Comparison of ENCODE assay signal across 15 cellular contexts in the genomic region with DNA sequence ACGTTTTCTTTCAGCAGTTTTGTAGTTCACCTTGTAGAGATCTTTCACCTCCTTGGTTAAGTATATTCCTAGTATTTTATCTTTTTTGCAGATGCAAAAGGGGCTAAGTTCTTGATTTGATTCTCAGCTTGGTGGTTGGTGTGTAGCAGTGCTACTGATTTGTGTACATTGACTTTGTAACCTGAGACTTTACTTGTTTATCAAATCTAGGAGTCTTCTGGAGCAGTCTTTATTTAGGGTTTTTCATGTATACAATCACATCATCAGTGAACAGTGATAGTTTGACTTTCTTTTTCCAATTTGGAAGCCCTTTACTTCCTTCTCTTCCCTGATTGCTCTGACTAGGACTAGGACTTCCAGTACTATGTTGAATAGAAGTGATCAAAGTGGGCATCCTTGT. TPM values are rescaled to one million over a fixed set of nuclear protein-coding genes. Genes with fewer than 3 reads are reported as not detected.
DNase-seq lines count a peak whose midpoint lies in the region; ATAC-seq and TF ChIP-seq lines count a peak whose summit lies in the region.
"Had no signal": no experiment of that assay in that cellular context is flagged by ENCODE, and none has a peak within 500 bp of the region (broad histone marks: within the 10 kb centered on the region; RNA-seq: fewer than 3 reads in every experiment).

No MANE protein-coding gene starts in this region.

- BruUV-seq in IMR-90 (replicated peaks; lab: Mats Ljungman, UMichigan), result no TSS peak

- no peak for DNase-seq in activated T-cell treated with anti-CD3 and anti-CD28 coated beads, Interleukin-2, amount 50 U/mL, for 72 hours
- DNase-seq in activated T-cell treated with anti-CD3 and anti-CD28 coated beads, Interleukin-2, amount 50 U/mL, for 24 hours, result no peak
- DNase-seq in IMR-90 (peak; percentile 51), fibroblast of peridontal ligament (ENCODE audit: extremely low read depth) (peak; percentile 35), posterior vena cava (ENCODE audit: low spot score) (no peak), right atrium auricular region (ENCODE audit: low spot score) (no peak)
- DNase-seq: ACHN; CD4-positive, alpha-beta memory T cell; GM23248; HCEC 1CT; HFFc6; KBM-7 had no signal

- WGBS in IMR-90 (ENCODE audit: extremely low coverage in 2 of 2, insufficient read length in 1 of 2), 2 experiments, result no CpG with 5 or more reads among the region's 1 CpG

- no peak for TF ChIP-seq RAD21 in IMR-90 (IDR thresholded peaks at IDR 0.05; ENCODE audit: low read length)

- H3K9me3 Mint-ChIP-seq in activated T-cell treated with anti-CD3 and anti-CD28 coated beads, Interleukin-2, amount 50 U/mL, for 72 hours, result peaks cover 0 to 2% of the 10 kb centered on the region in 2 donors
- no peaks in the 10 kb centered on the region for H3K9me3 Mint-ChIP-seq in activated T-cell treated with anti-CD3 and anti-CD28 coated beads, Interleukin-2, amount 50 U/mL, for 24 hours
- H3K9me3 Mint-ChIP-seq: CD4-positive, alpha-beta memory T cell; IgD-negative memory B cell had no signal

- no peak overlapping the region for H3K9ac ChIP-seq in IMR-90 (ENCODE audit: low read depth, low read length)
- H3K9ac ChIP-seq: BLaER1, GM23248 had no signal

- H3K36me3 Mint-ChIP-seq in activated T-cell treated with anti-CD3 and anti-CD28 coated beads, Interleukin-2, amount 50 U/mL, for 72 hours (ENCODE audit: insufficient read depth in 2 of 2), result peaks cover 0 to 6% of the 10 kb centered on the region in 2 donors
- peaks cover 31% of the 10 kb centered on the region for H3K36me3 Mint-ChIP-seq in activated T-cell treated with anti-CD3 and anti-CD28 coated beads, Interleukin-2, amount 50 U/mL, for 24 hours (ENCODE audit: low read depth)

- no peak overlapping the region for H3K23ac ChIP-seq in IMR-90 (ENCODE audit: low read depth, low read length)

- peaks cover 3% of the 10 kb centered on the region; the same call in 1 of the 2 replicates for H3K4me1 ChIP-seq in IMR-90 (ENCODE audit: control insufficient read depth, insufficient read depth, low read length)
- peaks cover 0 to 10% of the 10 kb centered on the region in 2 donors for H3K4me1 ChIP-seq in right atrium auricular region
- H3K4me1 ChIP-seq: BLaER1 had no signal

- no peak overlapping the region for H4K8ac ChIP-seq in IMR-90 (ENCODE audit: low read depth in 2 of 2, low read length in 2 of 2)

- H3K4me3 ChIP-seq in IMR-90 (ENCODE audit: insufficient read depth, low read depth, low read length) (no peak overlapping the region), right atrium auricular region (no peak overlapping the region)
- H3K4me3 ChIP-seq: BLaER1, GM23248 had no signal

- POLR2A ChIA-PET in IMR-90 (lab: Charles Lee; ENCODE audit: unreplicated experiment), result no interaction called here

- ATAC-seq in activated T-cell treated with anti-CD3 and anti-CD28 coated beads, Interleukin-2, amount 50 U/mL, for 72 hours (replicated peaks in 1 of 2), result no peak
- ATAC-seq in IMR-90 (ENCODE audit: low read depth), result peak; percentile 80

- H3K36me3 ChIP-seq in IMR-90 (ENCODE audit: control insufficient read depth, insufficient read depth, low read length) (no peaks in the 10 kb centered on the region), right atrium auricular region (no peaks in the 10 kb centered on the region)

- CTCF ChIA-PET in IMR-90 (lab: Yijun Ruan, JAX), result no interaction called here

- no peak overlapping the region for H4K5ac ChIP-seq in IMR-90 (ENCODE audit: low read depth, low read length)

- H2AFZ ChIP-seq in IMR-90 (replicated peaks; ENCODE audit: low read length, poor library complexity), result no peak overlapping the region
- H2AFZ ChIP-seq: GM23248 had no signal

- H3K27me3 Mint-ChIP-seq in activated T-cell treated with anti-CD3 and anti-CD28 coated beads, Interleukin-2, amount 50 U/mL, for 72 hours (ENCODE audit: low read depth), result no peaks in the 10 kb centered on the region
- H3K27me3 Mint-ChIP-seq in activated T-cell treated with anti-CD3 and anti-CD28 coated beads, Interleukin-2, amount 50 U/mL, for 24 hours, result no peaks in the 10 kb centered on the region
- H3K27me3 Mint-ChIP-seq: CD4-positive, alpha-beta memory T cell; IgD-negative memory B cell had no signal

- TF ChIP-seq POLR2A in IMR-90 (IDR thresholded peaks at IDR 0.05; ENCODE audit: low read depth, low read length), result no peak

- H2BK15ac ChIP-seq in IMR-90 (ENCODE audit: low read depth, low read length), result no peak overlapping the region

- H3K4me3 Mint-ChIP-seq in activated T-cell treated with anti-CD3 and anti-CD28 coated beads, Interleukin-2, amount 50 U/mL, for 72 hours, result no peak overlapping the region
- no peak overlapping the region for H3K4me3 Mint-ChIP-seq in activated T-cell treated with anti-CD3 and anti-CD28 coated beads, Interleukin-2, amount 50 U/mL, for 24 hours
- H3K4me3 Mint-ChIP-seq: CD14-positive monocyte; CD4-positive, alpha-beta memory T cell; HFFc6; IgD-negative memory B cell had no signal

- H3K4ac ChIP-seq in IMR-90 (ENCODE audit: low read depth, low read length), result no peak overlapping the region

- no peak overlapping the region for H2BK120ac ChIP-seq in IMR-90 (ENCODE audit: low read depth, low read length)

- in situ Hi-C loops in IMR-90 (cut with MboI; ENCODE audit: low sequenced_read_pairs), result no loop called here

- H2BK20ac ChIP-seq in IMR-90 (ENCODE audit: low read depth, low read length), result no peak overlapping the region

- H3K79me1 ChIP-seq in IMR-90 (ENCODE audit: low read depth in 1 of 2, low read length in 2 of 2), result peaks cover 14 to 18% of the 10 kb centered on the region in 2 experiments

- peaks cover 2% of the 10 kb centered on the region; the same call in 1 of the 2 replicates for H3K9me1 ChIP-seq in IMR-90 (ENCODE audit: insufficient read depth, low read length)

- no peak overlapping the region for H3K14ac ChIP-seq in IMR-90 (replicated peaks; ENCODE audit: low read depth, low read length)

- H3K9me3 ChIP-seq in IMR-90 (ENCODE audit: control insufficient read depth, insufficient read depth, low read length) (peaks cover 2% of the 10 kb centered on the region; the same call in 1 of the 2 replicates), right atrium auricular region (no peaks in the 10 kb centered on the region)

- H3K27ac Mint-ChIP-seq in activated T-cell treated with anti-CD3 and anti-CD28 coated beads, Interleukin-2, amount 50 U/mL, for 72 hours, result peak overlapping the region; percentile 46
- no peak overlapping the region for H3K27ac Mint-ChIP-seq in activated T-cell treated with anti-CD3 and anti-CD28 coated beads, Interleukin-2, amount 50 U/mL, for 24 hours
- H3K27ac Mint-ChIP-seq: CD14-positive monocyte, HFFc6 had no signal

- intact Hi-C loops in IMR-90 (cut with micrococcal nuclease) (loop anchor here (2.0 kb wide), 1 partner anchor 21 kb away; no protein-coding TSS in a partner anchor), posterior vena cava (cut with DNase I) (no loop called here)

- no peak overlapping the region for H4K91ac ChIP-seq in IMR-90 (ENCODE audit: insufficient read depth, low read depth, low read length)

- H3K4me2 ChIP-seq in IMR-90 (ENCODE audit: low read depth, low read length), result peak overlapping the region; percentile 28
- H3K4me2 ChIP-seq: BLaER1 had no signal

- no peak overlapping the region for H3K18ac ChIP-seq in IMR-90 (ENCODE audit: low read depth, low read length)

- H3K27ac ChIP-seq in IMR-90 (ENCODE audit: insufficient read depth, low read length), result no peak overlapping the region
- no peak overlapping the region for H3K27ac ChIP-seq in right atrium auricular region
- H3K27ac ChIP-seq: BLaER1, GM23248 had no signal

- H3K56ac ChIP-seq in IMR-90 (ENCODE audit: extremely low read depth, insufficient read depth, low read length), result no peak overlapping the region

- peaks cover 7% of the 10 kb centered on the region for H3K4me1 Mint-ChIP-seq in activated T-cell treated with anti-CD3 and anti-CD28 coated beads, Interleukin-2, amount 50 U/mL, for 72 hours (ENCODE audit: low read depth)
- H3K4me1 Mint-ChIP-seq in activated T-cell treated with anti-CD3 and anti-CD28 coated beads, Interleukin-2, amount 50 U/mL, for 24 hours (ENCODE audit: low read depth), result peaks cover 29% of the 10 kb centered on the region

- dilution Hi-C loops in IMR-90 (cut with HindIII; ENCODE audit: low sequenced_read_pairs, unreplicated experiment), result no loop called here

- H2AK9ac ChIP-seq in IMR-90 (replicated peaks; ENCODE audit: low read depth, low read length, poor library complexity), result no peak overlapping the region

- H2BK5ac ChIP-seq in IMR-90 (ENCODE audit: low read depth, low read length, poor library complexity, severe bottlenecking), result no peak overlapping the region

- 0 out of 2 replicates have a peak, but pooled peaks cover 11% of the 10 kb centered on the region for H4K20me1 ChIP-seq in IMR-90 (ENCODE audit: insufficient read depth, low read length)

- H2AK5ac ChIP-seq in IMR-90 (ENCODE audit: low read depth, low read length), result no peak overlapping the region

- TF ChIP-seq CTCF in IMR-90 (conservative IDR thresholded peaks at IDR 0.05; ENCODE audit: low read depth, low read length) (0 out of 2 replicates have a peak, but pooled peaks have one; percentile 4), right atrium auricular region (IDR thresholded peaks at IDR 0.05) (no peak)

- no peaks in the 10 kb centered on the region for H3K27me3 ChIP-seq in IMR-90 (ENCODE audit: control insufficient read depth, insufficient read depth, low read length)
- no peaks in the 10 kb centered on the region for H3K27me3 ChIP-seq in right atrium auricular region
- H3K27me3 ChIP-seq: BLaER1 had no signal

TF ChIP-seq in IMR-90, 13 proteins besides CTCF, POLR2A, EP300 and RAD21:
- no peak for TF ChIP-seq BHLHE40 (IDR thresholded peaks at IDR 0.05; ENCODE audit: low read depth, low read length)

RNA-seq across cellular contexts. Expression of gene GPR22, which starts 33.8 kb away (rescaled TPM):
- not detected for total RNA-seq in activated T-cell treated with anti-CD3 and anti-CD28 coated beads, Interleukin-2, amount 50 U/mL, for 72 hours
- not detected in 2 replicates for total RNA-seq in IMR-90 (2012; rRNA removed)
- not detected in 2 replicates for polyA plus RNA-seq in IMR-90 (2012; rRNA removed)
- polyA plus RNA-seq in IMR-90 (2012; cell fraction: cytosol; rRNA removed), result not detected in 2 replicates
- not detected in 2 replicates for polyA plus RNA-seq in IMR-90 (2012; cell fraction: nucleus; rRNA removed; ENCODE audit: low replicate concordance)
- total RNA-seq in posterior vena cava, result not detected
- total RNA-seq in right atrium auricular region, result 10 to 100 TPM; 21.7 to 40.6 TPM
- total RNA-seq: CD4-positive, alpha-beta memory T cell; GM23248; HFFc6 had no signal
- polyA plus RNA-seq: IgD-negative memory B cell had no signal

Comparison
In these comparisons a context has a peak if more than half of its experiments do, and no peak if none do; other contexts are left out.
1. DNase-seq: peak in IMR-90 (single experiment) and fibroblast of peridontal ligament (single experiment); none in activated T-cell treated with anti-CD3 and anti-CD28 coated beads, Interleukin-2, amount 50 U/mL, for 72 hours (0 of 2), activated T-cell treated with anti-CD3 and anti-CD28 coated beads, Interleukin-2, amount 50 U/mL, for 24 hours (single experiment), posterior vena cava (single experiment) and right atrium auricular region (single experiment).
2. RNA of gene GPR22, which starts 33.8 kb away (total RNA-seq): 21.7 to 40.6 TPM in right atrium auricular region; not detected in posterior vena cava, not detected in activated T-cell treated with anti-CD3 and anti-CD28 coated beads, Interleukin-2, amount 50 U/mL, for 72 hours and not detected in IMR-90; every median in the first group is over 10 times any median in the second.